Comparison of ENCODE assay signal across 1 cellular context in the genomic region with DNA sequence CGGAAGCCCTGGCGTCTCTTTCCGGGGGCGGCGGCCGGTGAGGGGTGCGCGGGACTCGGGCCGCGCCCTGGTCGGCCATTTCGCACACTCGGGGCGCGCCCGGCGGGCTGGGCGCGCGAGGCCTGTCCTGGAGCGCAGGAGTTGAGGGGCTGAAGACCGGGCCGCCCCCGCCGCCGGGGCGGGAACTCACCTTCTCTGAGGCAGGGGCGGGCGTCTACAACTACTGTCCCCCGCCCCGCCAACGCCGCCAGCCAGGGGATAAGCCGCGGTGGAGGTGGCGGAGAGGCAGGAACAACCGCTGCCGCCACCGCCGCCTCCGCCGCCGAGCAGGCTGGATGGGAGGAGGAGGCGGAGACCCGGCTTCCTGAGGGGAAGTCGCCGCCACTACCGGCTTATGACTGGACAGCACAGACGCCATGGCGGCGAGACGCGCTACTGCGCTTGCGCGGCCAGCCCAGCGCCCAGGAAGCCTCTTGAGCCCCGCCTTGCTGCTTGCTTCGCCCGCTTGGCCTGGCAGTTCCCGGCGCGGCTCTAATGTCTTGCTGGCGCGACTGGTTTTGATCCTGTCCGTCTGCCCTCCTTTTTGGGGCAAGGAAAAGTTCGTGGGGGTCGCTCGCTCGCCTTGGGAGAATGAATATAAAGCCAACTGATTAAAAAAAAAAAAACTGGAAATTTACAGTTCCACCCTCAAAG.
A peak's percentile ranks its signal among the peaks of the same experiment; 100 is the strongest.
TF ChIP-seq lines count a peak whose summit lies in the region.

TSS of gene KRCC1 (minus strand) at position 348 of the 693 bp plus-strand sequence. CDS start 27,220 bp downstream, outside the sequence.

TF ChIP-seq in HepG2, 621 proteins besides CTCF, POLR2A, EP300 and RAD21 (continued from another document and continues in another):
- TF ChIP-seq, protein P1, sequence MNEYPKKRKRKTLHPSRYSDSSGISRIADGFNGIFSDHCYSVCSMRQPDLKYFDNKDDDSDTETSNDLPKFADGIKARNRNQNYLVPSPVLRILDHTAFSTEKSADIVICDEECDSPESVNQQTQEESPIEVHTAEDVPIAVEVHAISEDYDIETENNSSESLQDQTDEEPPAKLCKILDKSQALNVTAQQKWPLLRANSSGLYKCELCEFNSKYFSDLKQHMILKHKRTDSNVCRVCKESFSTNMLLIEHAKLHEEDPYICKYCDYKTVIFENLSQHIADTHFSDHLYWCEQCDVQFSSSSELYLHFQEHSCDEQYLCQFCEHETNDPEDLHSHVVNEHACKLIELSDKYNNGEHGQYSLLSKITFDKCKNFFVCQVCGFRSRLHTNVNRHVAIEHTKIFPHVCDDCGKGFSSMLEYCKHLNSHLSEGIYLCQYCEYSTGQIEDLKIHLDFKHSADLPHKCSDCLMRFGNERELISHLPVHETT (CRISPR knock-in tag; conservative IDR thresholded peaks at IDR 0.05): peak; percentile 70
- TF ChIP-seq RERE (CRISPR knock-in tag; IDR thresholded peaks at IDR 0.05; ENCODE audit: low read depth) (no peak), NFYC (CRISPR knock-in tag; IDR thresholded peaks at IDR 0.05) (peak; percentile 71), SRSF4 (IDR thresholded peaks at IDR 0.05; ENCODE audit: low read depth, low read length, poor library complexity, severe bottlenecking) (peak; percentile 40), ZNF574 (CRISPR knock-in tag; IDR thresholded peaks at IDR 0.05) (peak; percentile 85), KDM5A (IDR thresholded peaks at IDR 0.05; ENCODE audit: borderline replicate concordance, low read length) (peak; percentile 71), ZFP90 (CRISPR knock-in tag; IDR thresholded peaks at IDR 0.05; ENCODE audit: borderline replicate concordance) (peak; percentile 94), NR2F2 (IDR thresholded peaks at IDR 0.05; ENCODE audit: borderline replicate concordance, low read depth) (no peak), ZNF670 (CRISPR knock-in tag; IDR thresholded peaks at IDR 0.05; ENCODE audit: borderline replicate concordance) (peak; percentile 72; the same call in 1 of the 2 replicates), ZNF235 (CRISPR knock-in tag; IDR thresholded peaks at IDR 0.05; ENCODE audit: borderline replicate concordance) (peak; percentile 56; the same call in 1 of the 2 replicates), ZNF607 (CRISPR knock-in tag; IDR thresholded peaks at IDR 0.05; ENCODE audit: borderline replicate concordance) (peak; percentile 93), EEA1 (CRISPR knock-in tag; IDR thresholded peaks at IDR 0.05; ENCODE audit: borderline replicate concordance) (peak; percentile 89; the same call in 1 of the 2 replicates), GABPA (IDR thresholded peaks at IDR 0.05; ENCODE audit: low read depth, low read length) (peak; percentile 61), GABPA (CRISPR knock-in tag; IDR thresholded peaks at IDR 0.05; ENCODE audit: low read depth) (peak; percentile 81), CBX5 (CRISPR knock-in tag; IDR thresholded peaks at IDR 0.05; ENCODE audit: borderline replicate concordance) (peak; percentile 50; the same call in 1 of the 2 replicates), ZNF737 (CRISPR knock-in tag; IDR thresholded peaks at IDR 0.05; ENCODE audit: borderline replicate concordance) (no peak), FOXP4 (CRISPR knock-in tag; IDR thresholded peaks at IDR 0.05) (peak; percentile 29; the same call in 1 of the 2 replicates), EZH2 (conservative IDR thresholded peaks at IDR 0.05; ENCODE audit: low read depth, low read length) (no peak), ZBTB2 (CRISPR knock-in tag; IDR thresholded peaks at IDR 0.05; ENCODE audit: low read depth) (no peak), ATF4 (CRISPR knock-in tag; IDR thresholded peaks at IDR 0.05) (no peak), TBX2 (CRISPR knock-in tag; IDR thresholded peaks at IDR 0.05; ENCODE audit: borderline replicate concordance) (peak; percentile 64), TMF1 (CRISPR knock-in tag; IDR thresholded peaks at IDR 0.05; ENCODE audit: low read depth) (no peak), ZNF850 (CRISPR knock-in tag; conservative IDR thresholded peaks at IDR 0.05) (0 out of 2 replicates have a peak, but pooled peaks have one; percentile 71), ZNF230 (CRISPR knock-in tag; IDR thresholded peaks at IDR 0.05) (peak; percentile 96), ZNF652 (CRISPR knock-in tag; IDR thresholded peaks at IDR 0.05; ENCODE audit: borderline replicate concordance, low read depth) (no peak), MYC (CRISPR knock-in tag; IDR thresholded peaks at IDR 0.05; ENCODE audit: borderline replicate concordance) (peak; percentile 87), ZNF431 (CRISPR knock-in tag; IDR thresholded peaks at IDR 0.05; ENCODE audit: borderline replicate concordance, low read depth) (no peak; the same call in 1 of the 2 replicates), ZNF451 (CRISPR knock-in tag; IDR thresholded peaks at IDR 0.05) (peak; percentile 49; the same call in 1 of the 2 replicates), NFATC3 (CRISPR knock-in tag; IDR thresholded peaks at IDR 0.05) (0 out of 2 replicates have a peak, but pooled peaks have one; percentile 61), DPF2 (CRISPR knock-in tag; IDR thresholded peaks at IDR 0.05; ENCODE audit: borderline replicate concordance, low read depth) (0 out of 2 replicates have a peak, but pooled peaks have one; percentile 20), SOX5 (CRISPR knock-in tag; IDR thresholded peaks at IDR 0.05; ENCODE audit: borderline replicate concordance) (0 out of 2 replicates have a peak, but pooled peaks have one; percentile 42), ATF5 (CRISPR knock-in tag; IDR thresholded peaks at IDR 0.05; ENCODE audit: low read depth) (peak; percentile 87; the same call in 1 of the 2 replicates), ZBTB3 (CRISPR knock-in tag; IDR thresholded peaks at IDR 0.05; ENCODE audit: borderline replicate concordance, low read depth) (peak; percentile 51; the same call in 1 of the 2 replicates), ZSCAN29 (CRISPR knock-in tag; conservative IDR thresholded peaks at IDR 0.05) (peak; percentile 84; the same call in 1 of the 2 replicates), SETDB1 (CRISPR knock-in tag; IDR thresholded peaks at IDR 0.05; ENCODE audit: borderline replicate concordance) (no peak)
- TF ChIP-seq, protein P2, sequence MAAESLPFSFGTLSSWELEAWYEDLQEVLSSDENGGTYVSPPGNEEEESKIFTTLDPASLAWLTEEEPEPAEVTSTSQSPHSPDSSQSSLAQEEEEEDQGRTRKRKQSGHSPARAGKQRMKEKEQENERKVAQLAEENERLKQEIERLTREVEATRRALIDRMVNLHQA (CRISPR knock-in tag; IDR thresholded peaks at IDR 0.05): no peak
- TF ChIP-seq, protein P3, sequence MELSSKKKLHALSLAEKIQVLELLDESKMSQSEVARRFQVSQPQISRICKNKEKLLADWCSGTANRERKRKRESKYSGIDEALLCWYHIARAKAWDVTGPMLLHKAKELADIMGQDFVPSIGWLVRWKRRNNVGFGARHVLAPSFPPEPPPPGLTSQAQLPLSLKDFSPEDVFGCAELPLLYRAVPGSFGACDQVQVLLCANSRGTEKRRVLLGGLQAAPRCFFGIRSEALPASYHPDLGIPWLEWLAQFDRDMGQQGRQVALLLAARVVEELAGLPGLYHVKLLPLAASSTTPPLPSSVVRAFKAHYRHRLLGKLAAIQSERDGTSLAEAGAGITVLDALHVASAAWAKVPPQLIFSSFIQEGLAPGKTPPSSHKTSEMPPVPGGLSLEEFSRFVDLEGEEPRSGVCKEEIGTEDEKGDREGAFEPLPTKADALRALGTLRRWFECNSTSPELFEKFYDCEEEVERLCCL (CRISPR knock-in tag; IDR thresholded peaks at IDR 0.05; ENCODE audit: borderline replicate concordance): peak; percentile 91; the same call in 1 of the 2 replicates
